Comparison of ENCODE assay signal across 14 cellular contexts in genomic region chr7:142770720-142771352, GRCh38. TPM values are rescaled to one million over a fixed set of nuclear protein-coding genes. Genes with fewer than 3 reads are reported as not detected.
A peak's percentile ranks its signal among the peaks of the same experiment; 100 is the strongest.
DNase-seq lines count a peak whose midpoint lies in the region; ATAC-seq, FAIRE-seq and TF ChIP-seq lines count a peak whose summit lies in the region.
"Had no signal": no experiment of that assay in that cellular context is flagged by ENCODE, and none has a peak within 500 bp of the region (broad histone marks: within the 10 kb centered on the region; RNA-seq: fewer than 3 reads in every experiment).

TSS of gene PRSS2 (plus strand) at chr7:142770970. CDS start at chr7:142770983, 13 bp downstream.

- H3K9ac ChIP-seq in H1 (replicated peaks in 1 of 4; ENCODE audit: extremely low read depth in 1 of 4, low read depth in 3 of 4, low read length in 3 of 4) (no peak within 1 kb of the TSS), PC-3 (ENCODE audit: low read length) (no peak within 1 kb of the TSS)

- 89% methylated on average over 6 of the region's 6 CpGs; no CpG with 5 or more reads in 1 of the 2 experiments for WGBS in H1 (ENCODE audit: extremely low coverage in 1 of 2, insufficient coverage in 1 of 2, insufficient read length in 1 of 2, insufficient replicate concordance in 2 of 2, low coverage in 1 of 2, low lambda C conversion rate in 2 of 2, missing lambda C conversion rate in 1 of 2), 2 experiments

- no peak for TF ChIP-seq POLR2A in H1 (IDR thresholded peaks at IDR 0.05; ENCODE audit: control extremely low read depth in 1 of 2, low read depth in 2 of 2, low read length in 2 of 2)

- no peaks in the 10 kb centered on the region for H3K9me2 ChIP-seq in PC-3 (replicated peaks; ENCODE audit: low read length)

- H2AFZ ChIP-seq in H1 (ENCODE audit: low read length) (no peak within 1 kb of the TSS), PC-3 (ENCODE audit: low read length) (no peak within 1 kb of the TSS)

- FAIRE-seq in H1 (lab: Jason Lieb, UNC) = peak; percentile 48
- FAIRE-seq: GM18507 had no signal

- no peak within 1 kb of the TSS for H2BK5ac ChIP-seq in H1 (ENCODE audit: low read depth, low read length)

- H4K5ac ChIP-seq in H1 (ENCODE audit: insufficient read length, low read depth, low read length) = no peak within 1 kb of the TSS

- no peak within 1 kb of the TSS for H2AK5ac ChIP-seq in H1 (ENCODE audit: low read depth, low read length)

- POLR2A ChIA-PET in H1 (lab: Charles Lee; ENCODE audit: partially characterized antibody) = no interaction called here
- POLR2A ChIA-PET in GM10248 (lab: Yijun Ruan, JAX) = interaction anchor here (1.5 kb wide), 1 partner anchor 12 kb away, joined by 4 read pairs; no protein-coding TSS in a partner anchor
- POLR2A ChIA-PET in PC-3 (lab: Charles Lee; ENCODE audit: unreplicated experiment) = no interaction called here

- no peak within 1 kb of the TSS for H4K91ac ChIP-seq in H1 (replicated peaks; ENCODE audit: insufficient read length, low read length)

- no peaks in the 10 kb centered on the region for H3F3A ChIP-seq in PC-3 (ENCODE audit: low read length, unreplicated experiment)

- H4K8ac ChIP-seq in H1 (ENCODE audit: extremely low read depth, insufficient read depth, low read length) = no peak within 1 kb of the TSS

- no peak within 1 kb of the TSS for H3K4ac ChIP-seq in H1 (replicated peaks; ENCODE audit: insufficient read length, low read depth, low read length)

- no TSS peak for BruUV-seq in PC-3 (replicated peaks; lab: Mats Ljungman, UMichigan)

- TF ChIP-seq EP300 in H1 (IDR thresholded peaks at IDR 0.05; ENCODE audit: borderline replicate concordance in 1 of 2, low read depth in 2 of 2, low read length in 2 of 2) = no peak

- H3K79me2 ChIP-seq in H1 (ENCODE audit: control insufficient read depth in 1 of 2, insufficient read depth in 2 of 2, low read length in 2 of 2) (no peaks in the 10 kb centered on the region), PC-3 (ENCODE audit: low read length) (no peaks in the 10 kb centered on the region)

- H3K27me3 ChIP-seq in H1 (replicated peaks in 1 of 4; ENCODE audit: control insufficient read depth in 3 of 4, extremely low read depth in 1 of 4, insufficient read depth in 3 of 4, low read length in 3 of 4) = no peaks in the 10 kb centered on the region
- peaks cover 13% of the 10 kb centered on the region for H3K27me3 ChIP-seq in PC-3 (ENCODE audit: low read length)
- H3K27me3 ChIP-seq: neutrophil had no signal

- peak; percentile 13 for ATAC-seq in GM19397 (IDR thresholded peaks at IDR 0.05; ENCODE audit: unreplicated experiment)
- peak; percentile 12 for ATAC-seq in HG03095 (IDR thresholded peaks at IDR 0.05; ENCODE audit: unreplicated experiment)
- ATAC-seq in PC-3 = no peak

- no peak within 1 kb of the TSS for H2BK15ac ChIP-seq in H1 (ENCODE audit: low read length)

- H3K4me3 ChIP-seq in H1 (ENCODE audit: extremely low read depth in 1 of 4, insufficient read depth in 2 of 4, low read depth in 3 of 4, low read length in 4 of 4) (no peak within 1 kb of the TSS), PC-3 (ENCODE audit: low read length) (no peak within 1 kb of the TSS)
- H3K4me3 ChIP-seq: thoracic aorta had no signal

- H3K27ac ChIP-seq in H1 (ENCODE audit: low read depth, low read length) = no peak within 1 kb of the TSS
- no peak within 1 kb of the TSS for H3K27ac ChIP-seq in PC-3 (ENCODE audit: low read length)
- H3K27ac ChIP-seq: neutrophil, RWPE1, thoracic aorta had no signal

- no peak within 1 kb of the TSS for H3K4me2 ChIP-seq in H1 (ENCODE audit: insufficient read depth in 1 of 2, low read depth in 2 of 2, low read length in 2 of 2)
- no peak within 1 kb of the TSS for H3K4me2 ChIP-seq in PC-3 (ENCODE audit: low read length)

- H3K36me3 ChIP-seq in H1 (ENCODE audit: control insufficient read depth in 2 of 4, insufficient read depth in 4 of 4, low read length in 3 of 4) = no peaks in the 10 kb centered on the region
- H3K36me3 ChIP-seq in PC-3 (ENCODE audit: low read depth, low read length) = no peaks in the 10 kb centered on the region
- H3K36me3 ChIP-seq: neutrophil, thoracic aorta had no signal

- H4K20me1 ChIP-seq in H1 (replicated peaks in 1 of 2; ENCODE audit: control insufficient read depth in 1 of 2, insufficient read depth in 2 of 2, low read length in 2 of 2) (no peaks in the 10 kb centered on the region), PC-3 (ENCODE audit: low read length) (no peaks in the 10 kb centered on the region)

- H3K56ac ChIP-seq in H1 (replicated peaks; ENCODE audit: insufficient read length, low read depth, low read length) = no peak within 1 kb of the TSS

- CTCF ChIA-PET in H1 (lab: Charles Lee; ENCODE audit: partially characterized antibody) (interaction anchor here (0.8 to 9.3 kb wide), 10 partner anchors 9 to 385 kb away, joined by 3 to 73 read pairs (median 4); no protein-coding TSS in a partner anchor), GM10248 (lab: Yijun Ruan, JAX) (interaction anchor here (1.0 to 9.5 kb wide), 15 partner anchors 9 to 255 kb away, joined by 3 to 99 read pairs (median 4); no protein-coding TSS in a partner anchor), PC-3 (lab: Charles Lee) (no interaction called here)

- H3K14ac ChIP-seq in H1 (ENCODE audit: insufficient read length) = no peak within 1 kb of the TSS

- no peak for TF ChIP-seq RAD21 in H1 (IDR thresholded peaks at IDR 0.05 in 1 of 2, conservative IDR thresholded peaks at IDR 0.05 in 1 of 2; ENCODE audit: low read depth in 2 of 2, low read length in 2 of 2)

- H3K23me2 ChIP-seq in H1 (ENCODE audit: low read depth, low read length) = no peaks in the 10 kb centered on the region

- no peaks in the 10 kb centered on the region for H3K9me3 ChIP-seq in H1 (ENCODE audit: insufficient read depth in 2 of 2, low read depth in 1 of 2, low read length in 1 of 2)
- no peaks in the 10 kb centered on the region for H3K9me3 ChIP-seq in PC-3 (ENCODE audit: low read length)
- H3K9me3 ChIP-seq: neutrophil, thoracic aorta had no signal

- no peak within 1 kb of the TSS for H3K23ac ChIP-seq in H1 (ENCODE audit: insufficient read length)

- no peak within 1 kb of the TSS for H3K18ac ChIP-seq in H1 (ENCODE audit: extremely low read depth, low read length)

- intact Hi-C loops in PC-3 (cut with micrococcal nuclease) = no loop called here

- H2BK20ac ChIP-seq in H1 (ENCODE audit: low read length) = no peak within 1 kb of the TSS

- DNase-seq in DMS79 (lab: John Stamatoyannopoulos, UW) = peak; percentile 99
- no peak for DNase-seq in H1 (ENCODE audit: low read depth in 1 of 2, low spot score in 2 of 2)
- DNase-seq in ecto neural progenitor cell (ENCODE audit: low spot score) = no peak
- no peak for DNase-seq in GM10248 (ENCODE audit: extremely low spot score)
- no peak for DNase-seq in activated CD4-positive, alpha-beta T cell treated with anti-CD3 and anti-CD28 coated beads for 4 hours
- DNase-seq in PC-3 = no peak
- DNase-seq: activated naive CD8-positive, alpha-beta T cell treated with anti-CD3 and anti-CD28 coated beads for 36 hours; stimulated activated CD4-positive, alpha-beta T cell treated with anti-CD3 and anti-CD28 coated beads, Interleukin-2, amount 100 ng/mL, for 24 hours had no signal

- TF ChIP-seq CTCF in H1 (IDR thresholded peaks at IDR 0.05; ENCODE audit: control extremely low read depth in 1 of 3, insufficient read depth in 1 of 3, low read depth in 1 of 3, low read length in 3 of 3) = no peak
- TF ChIP-seq CTCF in GM10248 (IDR thresholded peaks at IDR 0.05; ENCODE audit: control extremely low read depth, extremely low read depth, low read depth, missing control alignments) = no peak
- no peak for TF ChIP-seq CTCF in PC-3 (conservative IDR thresholded peaks at IDR 0.05; ENCODE audit: low read depth, low read length)

- no peak within 1 kb of the TSS for H2BK12ac ChIP-seq in H1 (ENCODE audit: low read depth, low read length)

- no peaks in the 10 kb centered on the region for H3K4me1 ChIP-seq in H1 (replicated peaks in 1 of 4; ENCODE audit: control insufficient read depth in 3 of 4, insufficient read depth in 4 of 4, low read length in 3 of 4)
- peaks cover 17% of the 10 kb centered on the region for H3K4me1 ChIP-seq in PC-3 (ENCODE audit: insufficient read depth, low read length)

- H2BK120ac ChIP-seq in H1 (replicated peaks; ENCODE audit: low read depth, low read length) = no peak within 1 kb of the TSS

- no peaks in the 10 kb centered on the region for H3K79me1 ChIP-seq in H1 (ENCODE audit: low read depth, low read length)

TF ChIP-seq in H1, 55 proteins besides CTCF, POLR2A, EP300 and RAD21:
- no peak for TF ChIP-seq EZH2 (IDR thresholded peaks at IDR 0.05; ENCODE audit: low read depth, low read length, severe bottlenecking)
- no peak for TF ChIP-seq JUND (IDR thresholded peaks at IDR 0.05; ENCODE audit: low read length)
- TF ChIP-seq SIN3A (conservative IDR thresholded peaks at IDR 0.05 in 1 of 2, IDR thresholded peaks at IDR 0.05 in 1 of 2; ENCODE audit: low read depth in 1 of 2, low read length in 2 of 2) = no peak
- no peak for TF ChIP-seq ZNF274 (IDR thresholded peaks at IDR 0.05; ENCODE audit: borderline replicate concordance, extremely low read depth, low read length)
- TF ChIP-seq BCL11A (IDR thresholded peaks at IDR 0.05; ENCODE audit: low read depth in 2 of 2, low read length in 2 of 2) = no peak
- TF ChIP-seq FOSL1 (IDR thresholded peaks at IDR 0.05; ENCODE audit: insufficient read depth, low read depth, low read length) = no peak
- no peak for TF ChIP-seq CTBP2 (IDR thresholded peaks at IDR 0.05; ENCODE audit: borderline replicate concordance, insufficient read depth, insufficient read length, low read length)
- TF ChIP-seq BRCA1 (IDR thresholded peaks at IDR 0.05; ENCODE audit: low read depth, low read length) = no peak

RNA-seq across cellular contexts. Expression of gene PRSS2, which starts in this region (rescaled TPM):
- total RNA-seq in H1 (2021; fragmentation: NEBNext Ultra II Directional; extraction: Animal tissue kit (Norgen Biotek cat#: 25700)) = not detected in 2 replicates
- polyA plus RNA-seq in H1 (2011; rRNA removed) = not detected in 2 replicates
- polyA plus RNA-seq in H1 (2011; cell fraction: cytosol; rRNA removed) = 0.10 TPM
- polyA plus RNA-seq in H1 (2011; cell fraction: nucleus; rRNA removed) = not detected
- not detected in 4 replicates for polyA plus RNA-seq in H1 (2012, experiment 1 of 2)
- polyA plus RNA-seq in H1 (2012, experiment 2 of 2) = 0.26 TPM
- not detected for polyA plus RNA-seq in H1 (2013, experiment 1 of 2)
- polyA plus RNA-seq in H1 (2013, experiment 2 of 2) = not detected
- polyA minus RNA-seq in H1 (2011; rRNA and poly(A)+ RNA removed) = not detected in 2 replicates
- not detected for polyA minus RNA-seq in H1 (2011; cell fraction: cytosol; rRNA and poly(A)+ RNA removed)
- polyA minus RNA-seq in H1 (2011; cell fraction: nucleus; rRNA and poly(A)+ RNA removed) = not detected
- 0.40 TPM in 1 of 2 replicates, not detected in the other for total RNA-seq in PC-3 (2014; rRNA removed)
- total RNA-seq: activated naive CD8-positive, alpha-beta T cell treated with anti-CD3 and anti-CD28 coated beads for 36 hours had no signal
